Comparison of ENCODE assay signal across 29 cellular contexts in the genomic region with DNA sequence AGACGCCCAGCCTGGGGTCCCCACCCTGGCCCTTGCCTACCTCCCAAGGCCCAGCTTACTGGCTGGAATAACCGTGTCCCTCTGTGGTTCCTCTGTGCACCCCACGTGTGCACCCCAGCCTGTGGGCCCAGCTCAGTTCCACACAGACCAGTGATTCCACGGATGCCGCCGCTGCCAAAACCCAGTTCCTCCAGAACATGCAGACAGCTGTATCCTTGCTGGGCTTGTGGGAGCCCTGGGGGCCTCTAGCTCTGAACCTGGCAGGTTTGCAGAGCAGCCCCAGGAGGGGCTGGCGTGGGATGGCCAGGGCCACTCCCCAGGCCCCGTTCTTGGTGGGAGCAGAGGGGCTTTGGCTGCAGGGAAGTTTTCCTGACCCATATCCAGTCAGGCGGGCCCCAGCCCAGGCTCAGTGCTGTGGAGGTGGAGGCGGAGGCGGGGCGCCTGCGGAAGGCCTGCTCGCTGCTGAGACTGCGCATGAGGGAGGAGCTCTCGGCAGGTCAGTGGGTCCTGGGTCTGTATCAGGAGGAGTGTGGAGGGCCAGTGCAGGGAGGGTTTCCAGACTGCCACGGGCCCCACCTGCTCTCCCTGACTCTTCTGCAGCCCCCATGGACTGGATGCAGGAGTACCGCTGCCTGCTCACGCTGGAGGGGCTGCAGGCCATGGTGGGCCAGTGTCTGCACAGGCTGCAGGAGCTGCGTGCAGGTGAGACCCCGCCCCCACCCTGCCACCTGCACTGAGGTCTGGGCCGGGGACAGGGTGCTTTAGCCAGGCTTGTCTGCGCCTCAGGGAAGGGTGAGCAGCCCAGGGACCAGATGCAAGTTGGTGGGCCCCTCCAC. TPM values are rescaled to one million over a fixed set of nuclear protein-coding genes. Genes with fewer than 3 reads are reported as not detected.
"Had no signal": no experiment of that assay in that cellular context is flagged by ENCODE, and none has a peak within 500 bp of the region (broad histone marks: within the 10 kb centered on the region; RNA-seq: fewer than 3 reads in every experiment).

No MANE protein-coding gene starts in this region.

- H3K4me3 Mint-ChIP-seq: stimulated activated memory B cell treated with anti-CD40 and anti-IgM and Interleukin-4, amounts not matched to agents 10 μg/mL and 1 μg/mL and 100 μg/mL, for 72 hours; type B pancreatic cell had no signal

- H3K4me1 ChIP-seq: colonic mucosa had no signal

- H3K9me3 ChIP-seq: adrenal gland, body of pancreas, colonic mucosa, left ventricle myocardium inferior, psoas muscle, vagina had no signal

- H3K4me2 ChIP-seq: smooth muscle cell had no signal

- H3K79me2 ChIP-seq: parathyroid adenoma had no signal

- DNase-seq: activated CD4-positive, alpha-beta T cell treated with anti-CD3 and anti-CD28 coated beads for 4 hours; activated CD4-positive, alpha-beta T cell treated with anti-CD3 and anti-CD28 coated beads, Interleukin-2, amount 50 U/mL, for 4 hours; activated CD8-positive, alpha-beta memory T cell treated with anti-CD3 and anti-CD28 coated beads for 24 hours; activated effector memory CD4-positive, alpha-beta T cell treated with Interleukin-2 at 50 U/mL for 16 hours; activated naive CD4-positive, alpha-beta T cell treated with Interleukin-2 at 50 U/mL for 16 hours; aorta; body of pancreas; colonic mucosa; effector CD8-positive, alpha-beta T cell; glutamatergic neuron; left ventricle myocardium inferior; occipital lobe; psoas muscle; stimulated activated CD4-positive, alpha-beta T cell treated with anti-CD3 and anti-CD28 coated beads, Interleukin-1b, Interleukin-23, amount 100 ng/mL, for 48 hours; stimulated activated CD4-positive, alpha-beta T cell treated with anti-CD3 and anti-CD28 coated beads, Interleukin-4, amount 100 ng/mL, for 4 hours; stimulated activated CD8-positive, alpha-beta memory T cell treated with anti-CD3 and anti-CD28 coated beads, Interleukin-4, amount 100 ng/mL, for 48 hours; stimulated activated naive CD8-positive, alpha-beta T cell treated with anti-CD3 and anti-CD28 coated beads, Interleukin-15, amount 100 ng/mL, for 72 hours; substantia nigra had no signal

- H3K9ac ChIP-seq: parathyroid adenoma had no signal

- ATAC-seq: body of pancreas; psoas muscle; stimulated activated memory B cell treated with anti-CD40 and anti-IgM and Interleukin-4, amounts not matched to agents 10 μg/mL and 1 μg/mL and 100 μg/mL, for 72 hours; stimulated activated naive CD8-positive, alpha-beta T cell treated with anti-CD3 and anti-CD28 coated beads, Interleukin-15, amount 100 ng/mL, for 72 hours had no signal

- FAIRE-seq: endometrium, frontal cortex, islet of Langerhans had no signal

- H3K36me3 ChIP-seq: adrenal gland, colonic mucosa, left ventricle myocardium inferior, vagina had no signal

- H3K9me3 Mint-ChIP-seq: stimulated activated memory B cell treated with anti-CD40 and anti-IgM and Interleukin-4, amounts not matched to agents 10 μg/mL and 1 μg/mL and 100 μg/mL, for 72 hours; stimulated activated naive CD8-positive, alpha-beta T cell treated with anti-CD3 and anti-CD28 coated beads, Interleukin-15, amount 100 ng/mL, for 72 hours; type B pancreatic cell had no signal

- H3K4me3 ChIP-seq: adrenal gland, body of pancreas, colonic mucosa, left ventricle myocardium inferior, psoas muscle, smooth muscle cell, vagina had no signal

- H3K27ac Mint-ChIP-seq: activated naive CD8-positive, alpha-beta T cell; stimulated activated memory B cell treated with anti-CD40 and anti-IgM and Interleukin-4, amounts not matched to agents 10 μg/mL and 1 μg/mL and 100 μg/mL, for 72 hours; type B pancreatic cell had no signal

- H3K27me3 ChIP-seq: adrenal gland, body of pancreas, vagina had no signal

- H3K27ac ChIP-seq: adrenal gland, body of pancreas, colonic mucosa, left ventricle myocardium inferior, parathyroid adenoma, psoas muscle, vagina had no signal

- H3K27me3 Mint-ChIP-seq: activated naive CD8-positive, alpha-beta T cell; stimulated activated memory B cell treated with anti-CD40 and anti-IgM and Interleukin-4, amounts not matched to agents 10 μg/mL and 1 μg/mL and 100 μg/mL, for 72 hours; type B pancreatic cell had no signal

- H3K36me3 Mint-ChIP-seq: activated naive CD8-positive, alpha-beta T cell; stimulated activated memory B cell treated with anti-CD40 and anti-IgM and Interleukin-4, amounts not matched to agents 10 μg/mL and 1 μg/mL and 100 μg/mL, for 72 hours; type B pancreatic cell had no signal

- H2AFZ ChIP-seq: parathyroid adenoma had no signal

RNA-seq across cellular contexts. Expression of a gene that starts 2.3 kb away (rescaled TPM):
- total RNA-seq: body of pancreas, mesenteric fat pad had no signal

RNA-seq across cellular contexts. Expression of a gene that starts 8.8 kb away (rescaled TPM):
- total RNA-seq: body of pancreas, colonic mucosa, mesenteric fat pad, vagina had no signal
- polyA plus RNA-seq: aorta had no signal
